Comparison of ENCODE assay signal across 22 cellular contexts in the genomic region with DNA sequence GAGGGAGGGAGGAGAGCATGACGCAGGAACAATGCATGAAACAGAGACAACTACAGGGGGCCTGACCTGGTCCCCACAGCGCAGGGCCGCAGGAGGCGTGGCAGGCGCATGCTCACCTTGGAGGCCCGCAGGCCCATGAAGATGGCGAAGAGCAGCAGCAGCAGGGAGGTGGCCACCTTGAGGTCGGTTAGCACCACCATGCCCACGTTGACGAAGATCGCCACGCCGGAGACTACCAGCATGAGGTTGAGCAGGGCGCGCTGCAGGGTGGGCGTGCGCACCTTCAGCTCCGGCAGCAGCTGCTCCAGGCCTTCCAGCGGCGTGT. TPM values are rescaled to one million over a fixed set of nuclear protein-coding genes. Genes with fewer than 3 reads are reported as not detected.
DNase-seq lines count a peak whose midpoint lies in the region; ATAC-seq, FAIRE-seq and TF ChIP-seq lines count a peak whose summit lies in the region.
"Had no signal": no experiment of that assay in that cellular context is flagged by ENCODE, and none has a peak within 500 bp of the region (broad histone marks: within the 10 kb centered on the region; RNA-seq: fewer than 3 reads in every experiment).

No MANE protein-coding gene starts in this region.

- TF ChIP-seq CTCF in GM23338 (conservative IDR thresholded peaks at IDR 0.05; ENCODE audit: low read depth in 2 of 2) (no peak; a peak in 1 of 4 replicates), NB4 (IDR thresholded peaks at IDR 0.05; ENCODE audit: low read depth, low read length) (no peak), H1 (IDR thresholded peaks at IDR 0.05; ENCODE audit: control extremely low read depth in 1 of 3, insufficient read depth in 1 of 3, low read depth in 1 of 3, low read length in 3 of 3) (no peak)

- peaks cover 11% of the 10 kb centered on the region for H3K27me3 Mint-ChIP-seq in GM23338 (ENCODE audit: insufficient read depth, low read depth, poor library complexity)
- no peaks in the 10 kb centered on the region for H3K27me3 Mint-ChIP-seq in effector memory CD8-positive, alpha-beta T cell
- H3K27me3 Mint-ChIP-seq: CD4-positive, alpha-beta T cell had no signal

- no peaks in the 10 kb centered on the region for H3K4me1 ChIP-seq in GM23338 (ENCODE audit: insufficient read depth)
- peaks cover 0 to 4% (median under 1%) of the 10 kb centered on the region in 4 experiments; a peak in 2 of 7 replicates for H3K4me1 ChIP-seq in H1 (replicated peaks in 1 of 4; ENCODE audit: control insufficient read depth in 3 of 4, insufficient read depth in 4 of 4, low read length in 3 of 4)
- H3K4me1 ChIP-seq in trophoblast cell (ENCODE audit: control insufficient read depth in 1 of 2, insufficient read depth in 2 of 2, low read length in 2 of 2) = peaks cover 0 to 2% of the 10 kb centered on the region in 2 experiments

- H3K9me3 Mint-ChIP-seq in GM23338 = no peaks in the 10 kb centered on the region; the same call in 2 of the 3 replicates
- H3K9me3 Mint-ChIP-seq in effector memory CD8-positive, alpha-beta T cell = no peaks in the 10 kb centered on the region
- H3K9me3 Mint-ChIP-seq: CD4-positive, alpha-beta T cell; HFFc6 had no signal

- no peaks in the 10 kb centered on the region; the same call in 2 of the 3 replicates for H3K4me1 Mint-ChIP-seq in GM23338
- H3K4me1 Mint-ChIP-seq in effector memory CD8-positive, alpha-beta T cell (ENCODE audit: low read depth in 2 of 2) = no peaks in the 10 kb centered on the region

- WGBS in H1 (ENCODE audit: extremely low coverage in 1 of 2, insufficient coverage in 1 of 2, insufficient read length in 1 of 2, insufficient replicate concordance in 2 of 2, low coverage in 1 of 2, low lambda C conversion rate in 2 of 2, missing lambda C conversion rate in 1 of 2), 2 experiments = 83% methylated on average over 19 of the region's 20 CpGs; no CpG with 5 or more reads in 1 of the 2 experiments
- WGBS in trophoblast cell (ENCODE audit: extremely low coverage, insufficient coverage, insufficient read length) = no CpG with 5 or more reads among the region's 20 CpGs

- no peaks in the 10 kb centered on the region; the same call in 1 of the 2 replicates for H3K23me2 ChIP-seq in H1 (ENCODE audit: low read depth, low read length)

- no peak overlapping the region for H3K18ac ChIP-seq in H1 (ENCODE audit: extremely low read depth, low read length)
- no peak overlapping the region for H3K18ac ChIP-seq in trophoblast cell (ENCODE audit: low read length)

- no peak for FAIRE-seq in H1 (lab: Jason Lieb, UNC)
- FAIRE-seq: A549, GM12892 had no signal

- H2AK5ac ChIP-seq in H1 (ENCODE audit: low read depth, low read length) (no peak overlapping the region), trophoblast cell (ENCODE audit: low read length) (no peak overlapping the region)

- no peak for TF ChIP-seq POLR2A in NB4 (IDR thresholded peaks at IDR 0.05; ENCODE audit: extremely low read depth, insufficient read length)
- TF ChIP-seq POLR2A in H1 (IDR thresholded peaks at IDR 0.05; ENCODE audit: control extremely low read depth in 1 of 2, low read depth in 2 of 2, low read length in 2 of 2) = no peak

- H3K27me3 ChIP-seq in GM23338 (ENCODE audit: insufficient read depth) (no peaks in the 10 kb centered on the region), H1 (replicated peaks in 1 of 4; ENCODE audit: control insufficient read depth in 3 of 4, extremely low read depth in 1 of 4, insufficient read depth in 3 of 4, low read length in 3 of 4) (no peaks in the 10 kb centered on the region), trophoblast cell (ENCODE audit: insufficient read depth, low read length) (no peaks in the 10 kb centered on the region)

- H3K4me2 ChIP-seq in GM23338 (no peak overlapping the region), H1 (ENCODE audit: insufficient read depth in 1 of 2, low read depth in 2 of 2, low read length in 2 of 2) (no peak overlapping the region), trophoblast cell (ENCODE audit: low read length) (no peak overlapping the region)

- H3F3A ChIP-seq in GM23338 (replicated peaks; ENCODE audit: low read depth) = no peaks in the 10 kb centered on the region

- H4K20me1 ChIP-seq in GM23338 (replicated peaks; ENCODE audit: insufficient read depth) (no peaks in the 10 kb centered on the region), H1 (replicated peaks in 1 of 2; ENCODE audit: control insufficient read depth in 1 of 2, insufficient read depth in 2 of 2, low read length in 2 of 2) (no peaks in the 10 kb centered on the region)

- H3K79me1 ChIP-seq in H1 (ENCODE audit: low read depth, low read length) = no peaks in the 10 kb centered on the region
- peaks cover 1% of the 10 kb centered on the region for H3K79me1 ChIP-seq in trophoblast cell (ENCODE audit: low read length)

- H3K4me3 ChIP-seq in GM23338 = no peak overlapping the region
- H3K4me3 ChIP-seq in NB4 (ENCODE audit: low read depth, low read length) = no peak overlapping the region
- H3K4me3 ChIP-seq in H1 (ENCODE audit: extremely low read depth in 1 of 4, insufficient read depth in 2 of 4, low read depth in 3 of 4, low read length in 4 of 4) = no peak overlapping the region
- no peak overlapping the region for H3K4me3 ChIP-seq in trophoblast cell (ENCODE audit: low read depth, low read length)
- H3K4me3 ChIP-seq: A549 had no signal

- H3K4ac ChIP-seq in H1 (replicated peaks; ENCODE audit: insufficient read length, low read depth, low read length) = no peak overlapping the region
- H3K4ac ChIP-seq in trophoblast cell (ENCODE audit: low read depth, low read length) = no peak overlapping the region

- H2BK120ac ChIP-seq in H1 (replicated peaks; ENCODE audit: low read depth, low read length) (no peak overlapping the region), trophoblast cell (ENCODE audit: insufficient read depth, low read length, poor library complexity) (no peak overlapping the region)

- H4K91ac ChIP-seq in H1 (replicated peaks; ENCODE audit: insufficient read length, low read length) (no peak overlapping the region), trophoblast cell (ENCODE audit: low read depth, low read length) (peak overlapping the region; percentile 35)

- POLR2A ChIA-PET in H1 (lab: Charles Lee; ENCODE audit: partially characterized antibody) = no interaction called here

- H3K56ac ChIP-seq in H1 (replicated peaks; ENCODE audit: insufficient read length, low read depth, low read length) = no peak overlapping the region

- ATAC-seq in GM23338 (peak; percentile 38), GM21528 (IDR thresholded peaks at IDR 0.05; ENCODE audit: low FRiP score, unreplicated experiment) (no peak)
- ATAC-seq in effector memory CD8-positive, alpha-beta T cell (replicated peaks) = no peak

- no peaks in the 10 kb centered on the region for H3K9me2 ChIP-seq in GM23338 (ENCODE audit: insufficient read depth)

- no peak overlapping the region for H2BK20ac ChIP-seq in H1 (ENCODE audit: low read length)

- no peak for TF ChIP-seq EP300 in H1 (IDR thresholded peaks at IDR 0.05; ENCODE audit: borderline replicate concordance in 1 of 2, low read depth in 2 of 2, low read length in 2 of 2)

- H4K5ac ChIP-seq in H1 (ENCODE audit: insufficient read length, low read depth, low read length) = no peak overlapping the region

- H4K12ac ChIP-seq in trophoblast cell (ENCODE audit: low read depth, low read length) = peak overlapping the region; percentile 26

- no peaks in the 10 kb centered on the region for H3K9me3 ChIP-seq in H1 (ENCODE audit: insufficient read depth in 2 of 2, low read depth in 1 of 2, low read length in 1 of 2)
- H3K9me3 ChIP-seq in trophoblast cell (ENCODE audit: insufficient read depth, low read depth, low read length) = peaks cover 2% of the 10 kb centered on the region
- H3K9me3 ChIP-seq: A549 had no signal

- H2BK15ac ChIP-seq in H1 (ENCODE audit: low read length) = 0 out of 2 replicates have a peak overlapping the region, but pooled peaks have one; percentile 81

- H3K9ac ChIP-seq in H1 (replicated peaks in 1 of 4; ENCODE audit: extremely low read depth in 1 of 4, low read depth in 3 of 4, low read length in 3 of 4) (no peak overlapping the region), trophoblast cell (ENCODE audit: low read length) (no peak overlapping the region)

- H3K27ac ChIP-seq in GM23338 (ENCODE audit: low read depth) (no peak overlapping the region), H1 (ENCODE audit: low read depth, low read length) (no peak overlapping the region), trophoblast cell (ENCODE audit: low read depth, low read length) (no peak overlapping the region)
- H3K27ac ChIP-seq: 22Rv1, C4-2B, HL-60 had no signal

- no peaks in the 10 kb centered on the region for H3K79me2 ChIP-seq in GM23338 (replicated peaks; ENCODE audit: insufficient read depth)
- no peaks in the 10 kb centered on the region for H3K79me2 ChIP-seq in H1 (ENCODE audit: control insufficient read depth in 1 of 2, insufficient read depth in 2 of 2, low read length in 2 of 2)
- H3K79me2 ChIP-seq in trophoblast cell (ENCODE audit: control insufficient read depth, insufficient read depth, low read length, poor library complexity) = no peaks in the 10 kb centered on the region

- no peak overlapping the region for H3K27ac Mint-ChIP-seq in GM23338
- H3K27ac Mint-ChIP-seq in effector memory CD8-positive, alpha-beta T cell = no peak overlapping the region
- H3K27ac Mint-ChIP-seq: CD4-positive, alpha-beta T cell; HFFc6 had no signal

- H3K23ac ChIP-seq in H1 (ENCODE audit: insufficient read length) (no peak overlapping the region), trophoblast cell (ENCODE audit: low read length) (no peak overlapping the region)

- H2AFZ ChIP-seq in GM23338 = no peak overlapping the region
- no peak overlapping the region for H2AFZ ChIP-seq in H1 (ENCODE audit: low read length)
- no peak overlapping the region for H2AFZ ChIP-seq in trophoblast cell (ENCODE audit: insufficient read depth, low read length, poor library complexity)

- H3K14ac ChIP-seq in H1 (ENCODE audit: insufficient read length) = no peak overlapping the region
- no peak overlapping the region for H3K14ac ChIP-seq in trophoblast cell (ENCODE audit: low read length)

- no peak for DNase-seq in GM23338 (ENCODE audit: low spot score)
- DNase-seq in NB4 (ENCODE audit: low read depth) = peak; percentile 55
- no peak for DNase-seq in H1 (ENCODE audit: low read depth in 1 of 2, low spot score in 2 of 2)
- DNase-seq in trophoblast cell = peak in 1 of 2 donors; percentile 17
- DNase-seq in effector memory CD8-positive, alpha-beta T cell = no peak
- DNase-seq in stimulated activated CD4-positive, alpha-beta T cell treated with anti-CD3 and anti-CD28 coated beads, Interleukin-1b, Interleukin-23, amount 100 ng/mL, for 48 hours = no peak
- DNase-seq: AML-193; CD4-positive, alpha-beta T cell; DMS153; DMS79; GDM1 had no signal

- CTCF ChIA-PET in H1 (lab: Charles Lee; ENCODE audit: partially characterized antibody) = interaction anchor here (1.2 kb wide), 2 partner anchors 8 to 9 kb away, joined by 3 to 4 read pairs; no protein-coding TSS in a partner anchor

- H4K8ac ChIP-seq in H1 (ENCODE audit: extremely low read depth, insufficient read depth, low read length) (no peak overlapping the region), trophoblast cell (ENCODE audit: low read depth, low read length) (no peak overlapping the region)

- H2BK5ac ChIP-seq in H1 (ENCODE audit: low read depth, low read length) = no peak overlapping the region
- H2BK5ac ChIP-seq in trophoblast cell (ENCODE audit: low read depth, low read length, poor library complexity) = no peak overlapping the region

- TF ChIP-seq RAD21 in H1 (IDR thresholded peaks at IDR 0.05 in 1 of 2, conservative IDR thresholded peaks at IDR 0.05 in 1 of 2; ENCODE audit: low read depth in 2 of 2, low read length in 2 of 2) = no peak

- H3K36me3 ChIP-seq in GM23338 (ENCODE audit: insufficient read depth) (no peaks in the 10 kb centered on the region), H1 (ENCODE audit: control insufficient read depth in 2 of 4, insufficient read depth in 4 of 4, low read length in 3 of 4) (no peaks in the 10 kb centered on the region), trophoblast cell (ENCODE audit: control insufficient read depth in 1 of 2, insufficient read depth in 2 of 2, low read length in 2 of 2) (peaks cover 0 to 2% of the 10 kb centered on the region in 2 experiments)

- no peak overlapping the region for H3K4me3 Mint-ChIP-seq in GM23338
- H3K4me3 Mint-ChIP-seq in effector memory CD8-positive, alpha-beta T cell = no peak overlapping the region
- H3K4me3 Mint-ChIP-seq: CD4-positive, alpha-beta T cell; HFFc6 had no signal

- H2BK12ac ChIP-seq in H1 (ENCODE audit: low read depth, low read length) = 0 out of 2 replicates have a peak overlapping the region, but pooled peaks have one; percentile 9
- H2BK12ac ChIP-seq in trophoblast cell (ENCODE audit: low read length) = peak overlapping the region; percentile 44

- no peaks in the 10 kb centered on the region for H3K36me3 Mint-ChIP-seq in GM23338 (ENCODE audit: low read depth)
- peaks cover 3% of the 10 kb centered on the region for H3K36me3 Mint-ChIP-seq in effector memory CD8-positive, alpha-beta T cell (ENCODE audit: insufficient read depth)

RNA-seq across cellular contexts. Expression of gene EMP3, which starts 17.0 kb away (rescaled TPM):
- 6.0 and 7.9 TPM in 2 replicates for total RNA-seq in GM23338 (2014; rRNA removed; shearing (Covaris generic))
- polyA plus RNA-seq in GM23338 (2016; fragmentation: Nextera tagmentation; extraction: Ambion mirVana) (25.1 and 27.9 TPM in 2 replicates), H1 (2011; rRNA removed) (65.9 and 87.8 TPM in 2 replicates)
- 18.4 and 20.9 TPM in 2 replicates for total RNA-seq in H1 (2021; fragmentation: NEBNext Ultra II Directional; extraction: Animal tissue kit (Norgen Biotek cat#: 25700))
- polyA plus RNA-seq in H1 (2011; cell fraction: cytosol; rRNA removed) = 37.7 TPM
- polyA plus RNA-seq in H1 (2011; cell fraction: nucleus; rRNA removed) = 31.1 TPM
- 25.5 to 38.5 TPM (median 37.6 TPM) in 4 replicates for polyA plus RNA-seq in H1 (2012, experiment 1 of 2)
- 38.7 TPM for polyA plus RNA-seq in H1 (2012, experiment 2 of 2)
- 44.8 TPM for polyA plus RNA-seq in H1 (2013, experiment 1 of 2)
- 54.5 TPM for polyA plus RNA-seq in H1 (2013, experiment 2 of 2)
- 23.6 and 26.4 TPM in 2 replicates for polyA minus RNA-seq in H1 (2011; rRNA and poly(A)+ RNA removed)
- 12.1 TPM for polyA minus RNA-seq in H1 (2011; cell fraction: cytosol; rRNA and poly(A)+ RNA removed)
- 15.2 TPM for polyA minus RNA-seq in H1 (2011; cell fraction: nucleus; rRNA and poly(A)+ RNA removed)
- 21.1 and 22.2 TPM in 2 replicates for polyA plus RNA-seq in trophoblast cell (2013)

RNA-seq across cellular contexts. Expression of gene TMEM143, which starts 21.4 kb away (rescaled TPM):
- total RNA-seq in GM23338 (2014; rRNA removed; shearing (Covaris generic)) = 15.0 and 16.6 TPM in 2 replicates
- polyA plus RNA-seq in GM23338 (2016; fragmentation: Nextera tagmentation; extraction: Ambion mirVana) = 10.0 and 12.8 TPM in 2 replicates
- 14.2 and 14.7 TPM in 2 replicates for total RNA-seq in H1 (2021; fragmentation: NEBNext Ultra II Directional; extraction: Animal tissue kit (Norgen Biotek cat#: 25700))
- 19.1 and 26.7 TPM in 2 replicates for polyA plus RNA-seq in H1 (2011; rRNA removed)
- polyA plus RNA-seq in H1 (2011; cell fraction: cytosol; rRNA removed) = 17.1 TPM
- polyA plus RNA-seq in H1 (2011; cell fraction: nucleus; rRNA removed) = 47.8 TPM
- polyA plus RNA-seq in H1 (2012, experiment 1 of 2) = 9.5 to 18.4 TPM (median 14.8 TPM) in 4 replicates
- 13.1 TPM for polyA plus RNA-seq in H1 (2012, experiment 2 of 2)
- polyA plus RNA-seq in H1 (2013, experiment 1 of 2) = 12.7 TPM
- 11.9 TPM for polyA plus RNA-seq in H1 (2013, experiment 2 of 2)
- polyA minus RNA-seq in H1 (2011; rRNA and poly(A)+ RNA removed) = 10.4 and 15.6 TPM in 2 replicates
- polyA minus RNA-seq in H1 (2011; cell fraction: cytosol; rRNA and poly(A)+ RNA removed) = 22.6 TPM
- 14.9 TPM for polyA minus RNA-seq in H1 (2011; cell fraction: nucleus; rRNA and poly(A)+ RNA removed)
- polyA plus RNA-seq in trophoblast cell (2013) = 5.9 and 6.5 TPM in 2 replicates

RNA-seq across cellular contexts. Expression of gene SYNGR4, which starts 21.8 kb away (rescaled TPM):
- not detected in 2 replicates for total RNA-seq in GM23338 (2014; rRNA removed; shearing (Covaris generic))
- polyA plus RNA-seq in GM23338 (2016; fragmentation: Nextera tagmentation; extraction: Ambion mirVana) = not detected in 2 replicates
- total RNA-seq in H1 (2021; fragmentation: NEBNext Ultra II Directional; extraction: Animal tissue kit (Norgen Biotek cat#: 25700)) = 1.1 TPM in 1 of 2 replicates, not detected in the other
- polyA plus RNA-seq in H1 (2011; rRNA removed) = 0.27 and 0.41 TPM in 2 replicates
- 0.18 TPM for polyA plus RNA-seq in H1 (2011; cell fraction: cytosol; rRNA removed)
- polyA plus RNA-seq in H1 (2011; cell fraction: nucleus; rRNA removed) = 0.46 TPM
- 0.23 TPM in 1 of 4 replicates, not detected in the others for polyA plus RNA-seq in H1 (2012, experiment 1 of 2)
- polyA plus RNA-seq in H1 (2012, experiment 2 of 2) = 0.54 TPM
- 0.28 TPM for polyA plus RNA-seq in H1 (2013, experiment 1 of 2)
- 0.26 TPM for polyA plus RNA-seq in H1 (2013, experiment 2 of 2)
- polyA minus RNA-seq in H1 (2011; rRNA and poly(A)+ RNA removed) = not detected in 2 replicates
- polyA minus RNA-seq in H1 (2011; cell fraction: cytosol; rRNA and poly(A)+ RNA removed) = not detected
- polyA minus RNA-seq in H1 (2011; cell fraction: nucleus; rRNA and poly(A)+ RNA removed) = not detected
- 0.08 and 0.19 TPM in 2 replicates for polyA plus RNA-seq in trophoblast cell (2013)
- total RNA-seq: CD4-positive, alpha-beta T cell; Daoy; HFFc6; HT1080 had no signal
- polyA plus RNA-seq: BJ had no signal

RNA-seq across cellular contexts. Expression of gene KDELR1, which starts 49.0 kb away (rescaled TPM):
- total RNA-seq in GM23338 (2014; rRNA removed; shearing (Covaris generic)) = 171 and 184 TPM in 2 replicates
- 176 and 177 TPM in 2 replicates for polyA plus RNA-seq in GM23338 (2016; fragmentation: Nextera tagmentation; extraction: Ambion mirVana)
- total RNA-seq in H1 (2021; fragmentation: NEBNext Ultra II Directional; extraction: Animal tissue kit (Norgen Biotek cat#: 25700)) = 224 and 225 TPM in 2 replicates
- polyA plus RNA-seq in H1 (2011; rRNA removed) = 231 and 249 TPM in 2 replicates
- 107 TPM for polyA plus RNA-seq in H1 (2011; cell fraction: cytosol; rRNA removed)
- 178 TPM for polyA plus RNA-seq in H1 (2011; cell fraction: nucleus; rRNA removed)
- polyA plus RNA-seq in H1 (2012, experiment 1 of 2) = 154 to 271 TPM (median 239 TPM) in 4 replicates
- polyA plus RNA-seq in H1 (2012, experiment 2 of 2) = 352 TPM
- 604 TPM for polyA plus RNA-seq in H1 (2013, experiment 1 of 2)
- 663 TPM for polyA plus RNA-seq in H1 (2013, experiment 2 of 2)
- 147 and 178 TPM in 2 replicates for polyA minus RNA-seq in H1 (2011; rRNA and poly(A)+ RNA removed)
- polyA minus RNA-seq in H1 (2011; cell fraction: cytosol; rRNA and poly(A)+ RNA removed) = 102 TPM
- polyA minus RNA-seq in H1 (2011; cell fraction: nucleus; rRNA and poly(A)+ RNA removed) = 58.9 TPM
- 586 and 590 TPM in 2 replicates for polyA plus RNA-seq in trophoblast cell (2013)

RNA-seq across cellular contexts. Expression of gene GRIN2D, which starts 51.1 kb away (rescaled TPM):
- total RNA-seq in GM23338 (2014; rRNA removed; shearing (Covaris generic)) = 16.5 and 20.0 TPM in 2 replicates
- polyA plus RNA-seq in GM23338 (2016; fragmentation: Nextera tagmentation; extraction: Ambion mirVana) = 4.4 and 6.0 TPM in 2 replicates
- total RNA-seq in H1 (2021; fragmentation: NEBNext Ultra II Directional; extraction: Animal tissue kit (Norgen Biotek cat#: 25700)) = 11.0 and 12.4 TPM in 2 replicates
- polyA plus RNA-seq in H1 (2011; rRNA removed) = 2.2 and 4.9 TPM in 2 replicates
- 1.6 TPM for polyA plus RNA-seq in H1 (2011; cell fraction: cytosol; rRNA removed)
- polyA plus RNA-seq in H1 (2011; cell fraction: nucleus; rRNA removed) = 6.1 TPM
- 3.6 to 9.3 TPM (median 7.1 TPM) in 4 replicates for polyA plus RNA-seq in H1 (2012, experiment 1 of 2)
- 4.5 TPM for polyA plus RNA-seq in H1 (2012, experiment 2 of 2)
- 37.6 TPM for polyA plus RNA-seq in H1 (2013, experiment 1 of 2)
- 33.0 TPM for polyA plus RNA-seq in H1 (2013, experiment 2 of 2)
- 2.1 and 2.7 TPM in 2 replicates for polyA minus RNA-seq in H1 (2011; rRNA and poly(A)+ RNA removed)
- polyA minus RNA-seq in H1 (2011; cell fraction: cytosol; rRNA and poly(A)+ RNA removed) = 8.6 TPM
- polyA minus RNA-seq in H1 (2011; cell fraction: nucleus; rRNA and poly(A)+ RNA removed) = 4.9 TPM
- 3.3 and 3.6 TPM in 2 replicates for polyA plus RNA-seq in trophoblast cell (2013)
- total RNA-seq: Daoy, H4 had no signal
